Comparison of ENCODE assay signal across 33 cellular contexts in genomic region chr5:5209510-5210286, GRCh38.
"Had no signal": no experiment of that assay in that cellular context is flagged by ENCODE, and none has a peak within 500 bp of the region (broad histone marks: within the 10 kb centered on the region; RNA-seq: fewer than 3 reads in every experiment).

No MANE protein-coding gene starts in this region.

- DNase-seq: activated CD4-positive, alpha-beta T cell treated with anti-CD3 and anti-CD28 coated beads for 36 hours; activated CD4-positive, alpha-beta T cell treated with anti-CD3 and anti-CD28 coated beads, Interleukin-2, amount 10 ng/mL, durations not matched to agents 7 days and 5 days; activated CD4-positive, alpha-beta T cell treated with anti-CD3 and anti-CD28 coated beads, Interleukin-2, amount 50 U/mL, for 48 hours; activated CD8-positive, alpha-beta T cell treated with anti-CD3 and anti-CD28 coated beads, Interleukin-2, amount 10 ng/mL, durations not matched to agents 7 days and 5 days; activated gamma-delta T cell; activated naive CD4-positive, alpha-beta T cell treated with Interleukin-2 at 50 U/mL for 16 hours; activated naive CD8-positive, alpha-beta T cell treated with anti-CD3 and anti-CD28 coated beads, Interleukin-2, amount 10 ng/mL, durations not matched to agents 7 days and 5 days; activated T-cell treated with anti-CD3 and anti-CD28 coated beads, Interleukin-2, amount 50 U/mL, for 24 hours; amygdala; body of pancreas; NCI-H1092 treated with DMSO at 0.1 percent for 48 hours; NCI-H1417; NCI-H146; NCI-H187; NCI-H2029 treated with DMSO at 0.1 percent for 48 hours; NCI-H2107; NCI-H2171 treated with DMSO at 0.1 percent for 48 hours; NCI-H2227 treated with DMSO at 0.1 percent for 48 hours; NCI-H446 treated with DMSO at 0.1 percent for 48 hours; NCI-H524; NCI-H69; SHP77; SJCRH30; SW 1271; T-helper 1 cell; T-helper 2 cell; T-helper 9 cell; WERI-Rb-1 had no signal

- H3K27me3 Mint-ChIP-seq: activated CD4-positive, alpha-beta T cell treated with anti-CD3 and anti-CD28 coated beads, Interleukin-2, amount 10 ng/mL, durations not matched to agents 7 days and 5 days; activated naive CD8-positive, alpha-beta T cell treated with anti-CD3 and anti-CD28 coated beads, Interleukin-2, amount 10 ng/mL, durations not matched to agents 7 days and 5 days; activated T-cell treated with anti-CD3 and anti-CD28 coated beads, Interleukin-2, amount 50 U/mL, for 24 hours had no signal

- H3K27me3 ChIP-seq: body of pancreas, breast epithelium, SJCRH30 had no signal

- H3K27ac Mint-ChIP-seq: activated CD4-positive, alpha-beta T cell treated with anti-CD3 and anti-CD28 coated beads for 36 hours; activated CD4-positive, alpha-beta T cell treated with anti-CD3 and anti-CD28 coated beads, Interleukin-2, amount 10 ng/mL, durations not matched to agents 7 days and 5 days; activated CD8-positive, alpha-beta T cell treated with anti-CD3 and anti-CD28 coated beads, Interleukin-2, amount 10 ng/mL, durations not matched to agents 7 days and 5 days; activated naive CD4-positive, alpha-beta T cell treated with anti-CD3 and anti-CD28 coated beads, Interleukin-2, amount 50 U/mL, for 24 hours; activated naive CD8-positive, alpha-beta T cell treated with anti-CD3 and anti-CD28 coated beads, Interleukin-2, amount 10 ng/mL, durations not matched to agents 7 days and 5 days; activated T-cell treated with anti-CD3 and anti-CD28 coated beads, Interleukin-2, amount 50 U/mL, for 24 hours; activated T-helper 2 cell treated with anti-CD3 and anti-CD28 coated beads, Interferon-gamma antibody, Interleukin-2, Interleukin-4, amounts not matched to agents 10 μg/mL and 5 μg/mL and 100 μg/mL, durations not matched to agents 14 hours and 24 hours and 36 hours had no signal

- ATAC-seq: activated CD4-positive, alpha-beta T cell treated with anti-CD3 and anti-CD28 coated beads for 36 hours; activated CD8-positive, alpha-beta T cell treated with anti-CD3 and anti-CD28 coated beads, Interleukin-2, amount 10 ng/mL, durations not matched to agents 7 days and 5 days; body of pancreas; Panc1 had no signal

- H3K36me3 Mint-ChIP-seq: activated naive CD4-positive, alpha-beta T cell treated with anti-CD3 and anti-CD28 coated beads, Interleukin-2, amount 50 U/mL, for 24 hours; activated naive CD8-positive, alpha-beta T cell treated with anti-CD3 and anti-CD28 coated beads, Interleukin-2, amount 10 ng/mL, durations not matched to agents 7 days and 5 days had no signal

- H3K4me3 Mint-ChIP-seq: activated CD4-positive, alpha-beta T cell treated with anti-CD3 and anti-CD28 coated beads for 36 hours; activated CD4-positive, alpha-beta T cell treated with anti-CD3 and anti-CD28 coated beads, Interleukin-2, amount 10 ng/mL, durations not matched to agents 7 days and 5 days; activated CD8-positive, alpha-beta T cell treated with anti-CD3 and anti-CD28 coated beads, Interleukin-2, amount 10 ng/mL, durations not matched to agents 7 days and 5 days; activated naive CD4-positive, alpha-beta T cell treated with anti-CD3 and anti-CD28 coated beads, Interleukin-2, amount 50 U/mL, for 24 hours; activated naive CD8-positive, alpha-beta T cell treated with anti-CD3 and anti-CD28 coated beads, Interleukin-2, amount 10 ng/mL, durations not matched to agents 7 days and 5 days; activated T-cell treated with anti-CD3 and anti-CD28 coated beads, Interleukin-2, amount 50 U/mL, for 24 hours had no signal

- H3K9me3 ChIP-seq: body of pancreas, breast epithelium, SJCRH30 had no signal

- H3K4me3 ChIP-seq: body of pancreas, breast epithelium, SJCRH30 had no signal

- H3K9me3 Mint-ChIP-seq: activated CD4-positive, alpha-beta T cell treated with anti-CD3 and anti-CD28 coated beads, Interleukin-2, amount 10 ng/mL, durations not matched to agents 7 days and 5 days; activated naive CD8-positive, alpha-beta T cell treated with anti-CD3 and anti-CD28 coated beads, Interleukin-2, amount 10 ng/mL, durations not matched to agents 7 days and 5 days; activated T-helper 2 cell treated with anti-CD3 and anti-CD28 coated beads, Interferon-gamma antibody, Interleukin-2, Interleukin-4, amounts not matched to agents 10 μg/mL and 5 μg/mL and 100 μg/mL, durations not matched to agents 14 hours and 24 hours and 36 hours had no signal

- H3K36me3 ChIP-seq: breast epithelium, SJCRH30, WERI-Rb-1 had no signal

- H3K4me1 ChIP-seq: body of pancreas, breast epithelium, SJCRH30 had no signal

- H3K27ac ChIP-seq: body of pancreas, breast epithelium, KMS-11, SJCRH30, WERI-Rb-1 had no signal

- H3K9ac ChIP-seq: KMS-11 had no signal

- H3K4me1 Mint-ChIP-seq: activated CD4-positive, alpha-beta T cell treated with anti-CD3 and anti-CD28 coated beads for 36 hours; activated CD4-positive, alpha-beta T cell treated with anti-CD3 and anti-CD28 coated beads, Interleukin-2, amount 10 ng/mL, durations not matched to agents 7 days and 5 days; activated naive CD4-positive, alpha-beta T cell treated with anti-CD3 and anti-CD28 coated beads, Interleukin-2, amount 50 U/mL, for 24 hours; activated naive CD8-positive, alpha-beta T cell treated with anti-CD3 and anti-CD28 coated beads, Interleukin-2, amount 10 ng/mL, durations not matched to agents 7 days and 5 days had no signal
